10 cellular contexts compared by ENCODE assay signal in the genomic region with DNA sequence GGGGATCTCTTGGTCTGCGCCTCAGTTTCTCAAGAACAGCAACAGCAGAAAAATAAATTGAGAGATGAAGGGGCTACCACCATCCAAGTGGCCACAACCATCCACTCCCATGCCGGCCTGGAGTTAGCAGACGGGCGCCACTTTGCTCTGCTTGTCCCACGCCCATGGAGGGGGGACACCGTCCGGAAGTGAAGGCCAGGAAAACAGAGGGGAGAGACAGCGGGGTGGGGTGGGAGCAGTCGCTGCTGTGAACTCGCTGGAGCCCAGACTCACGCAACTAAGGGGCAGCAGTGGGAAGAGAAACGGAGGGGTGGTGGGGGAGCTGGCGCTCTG.
DNase-seq lines count a peak whose midpoint lies in the region; ATAC-seq and TF ChIP-seq lines count a peak whose summit lies in the region.
"Had no signal": no experiment of that assay in that cellular context is flagged by ENCODE, and none has a peak within 500 bp of the region (broad histone marks: within the 10 kb centered on the region; RNA-seq: fewer than 3 reads in every experiment).

No MANE protein-coding gene starts in this region.

- H3K27me3 ChIP-seq in Peyer's patch (no peaks in the 10 kb centered on the region), psoas muscle (ENCODE audit: insufficient read depth in 3 of 3, low read length in 2 of 3) (peaks cover 0 to 26% (median 9%) of the 10 kb centered on the region in 3 donors)

- 49 to 56% (median 52%) methylated on average over 13 of the region's 13 CpGs for whole genome bisulfite sequencing in psoas muscle, 3 donors

- TF ChIP-seq CTCF in Peyer's patch (IDR thresholded peaks at IDR 0.05) (no peak), fibroblast of mammary gland (conservative IDR thresholded peaks at IDR 0.05; ENCODE audit: control insufficient read depth, insufficient read depth, low read depth, low read length) (no peak), psoas muscle (IDR thresholded peaks at IDR 0.05) (no peak)

- H3K36me3 ChIP-seq in Peyer's patch (no peaks in the 10 kb centered on the region), psoas muscle (ENCODE audit: insufficient read depth in 1 of 2, low read depth in 1 of 2) (no peaks in the 10 kb centered on the region)

- no peak for ATAC-seq in psoas muscle
- ATAC-seq in HG02884 (IDR thresholded peaks at IDR 0.05; ENCODE audit: unreplicated experiment): no peak
- ATAC-seq in GM21786 (IDR thresholded peaks at IDR 0.05; ENCODE audit: unreplicated experiment): no peak

- TF ChIP-seq POLR2A in Peyer's patch (IDR thresholded peaks at IDR 0.05): no peak

- H3K4me1 ChIP-seq in Peyer's patch (no peaks in the 10 kb centered on the region), psoas muscle (no peaks in the 10 kb centered on the region)

- peak overlapping the region; percentile 49 to 73 (median 61) for H3K4me3 ChIP-seq in Peyer's patch
- H3K4me3 ChIP-seq in fibroblast of mammary gland (ENCODE audit: control insufficient read depth, low read depth, low read length): peak overlapping the region; percentile 51
- H3K4me3 ChIP-seq in psoas muscle: peak overlapping the region; percentile 65

- DNase-seq in Ammon's horn (ENCODE audit: low spot score) (peak; percentile 43), Peyer's patch (no peak), fibroblast of mammary gland (ENCODE audit: low read depth) (no peak), psoas muscle (no peak), NCI-H146 treated with DMSO at 0.1 percent for 48 hours (lab: John Stamatoyannopoulos, UW; ENCODE audit: unreplicated experiment) (no peak), NCI-H510A treated with DMSO at 0.1 percent for 48 hours (lab: John Stamatoyannopoulos, UW) (no peak)
- DNase-seq: Kasumi-1, kidney glomerular epithelial cell had no signal

- intact Hi-C loops in psoas muscle (cut with DNase I): no loop called here

- H3K27ac ChIP-seq in Peyer's patch: peak overlapping the region in 3 of 4 donors; percentile 35 to 65 (median 52)
- H3K27ac ChIP-seq in psoas muscle: no peak overlapping the region

- no peaks in the 10 kb centered on the region for H3K9me3 ChIP-seq in Peyer's patch
- H3K9me3 ChIP-seq in psoas muscle: no peaks in the 10 kb centered on the region
